17 cellular contexts compared by ENCODE assay signal in the genomic region with DNA sequence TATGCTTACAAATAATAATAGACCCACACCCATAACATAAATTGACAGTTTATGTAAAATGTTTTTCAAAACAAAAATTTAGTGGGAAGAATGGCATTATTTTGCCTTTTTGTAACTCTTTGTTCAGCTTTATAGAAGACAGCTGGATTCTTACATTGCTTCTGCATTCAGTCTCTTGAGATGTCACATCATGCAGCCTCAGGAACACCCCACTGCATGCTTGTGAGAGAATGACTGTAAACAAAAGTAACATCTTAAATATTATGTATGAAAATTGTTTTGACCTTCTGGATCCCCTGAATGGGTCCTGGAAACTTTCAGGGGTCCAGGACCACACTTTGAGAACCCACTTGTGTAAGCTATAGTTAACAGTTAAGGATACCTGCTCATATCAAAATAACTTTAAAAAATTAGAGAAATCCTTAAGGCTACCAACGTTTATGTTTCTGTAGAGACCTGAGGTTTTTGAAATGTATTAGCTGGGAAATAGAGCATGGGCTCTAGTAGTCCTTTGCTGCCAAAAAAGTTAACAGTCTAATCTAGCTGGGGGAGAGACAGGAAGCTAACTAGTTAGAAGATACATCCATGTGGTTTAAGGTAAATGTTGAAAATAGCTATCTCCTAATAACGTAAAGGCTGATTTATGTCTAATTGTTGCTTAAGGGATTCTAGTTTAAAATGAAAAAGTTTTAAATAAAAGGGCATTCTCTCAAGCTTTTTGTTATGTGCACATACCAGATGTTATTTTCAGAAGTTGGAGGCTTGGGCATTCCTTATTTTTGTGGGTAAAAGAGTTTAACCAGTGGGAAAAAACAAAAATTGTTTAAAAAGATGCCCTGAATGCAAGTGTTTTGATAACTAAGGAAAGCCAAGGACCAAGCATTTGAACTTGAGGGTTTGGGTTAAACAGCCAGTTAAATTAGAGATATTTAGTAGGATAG. TPM values are rescaled to one million over a fixed set of nuclear protein-coding genes. Genes with fewer than 3 reads are reported as not detected.
A peak's percentile ranks its signal among the peaks of the same experiment; 100 is the strongest.
DNase-seq lines count a peak whose midpoint lies in the region; ATAC-seq, FAIRE-seq and TF ChIP-seq lines count a peak whose summit lies in the region.
"Had no signal": no experiment of that assay in that cellular context is flagged by ENCODE, and none has a peak within 500 bp of the region (broad histone marks: within the 10 kb centered on the region; RNA-seq: fewer than 3 reads in every experiment).

No MANE protein-coding gene starts in this region.

- H3K27ac ChIP-seq in PC-9: 0 out of 2 replicates have a peak overlapping the region, but pooled peaks have one; percentile 69
- H3K27ac ChIP-seq in endothelial cell of umbilical vein (ENCODE audit: insufficient read depth, low read depth, low read length): no peak overlapping the region
- H3K27ac ChIP-seq in caudate nucleus (ENCODE audit: low read depth, low read length): no peak overlapping the region
- H3K27ac ChIP-seq: KMS-11 had no signal

- H3K4me2 ChIP-seq in PC-9: peak overlapping the region; percentile 84; the same call in 1 of the 2 replicates
- peak overlapping the region; percentile 92 for H3K4me2 ChIP-seq in endothelial cell of umbilical vein (ENCODE audit: insufficient read depth, low read length)

- intact Hi-C loops in PC-9 (cut with micrococcal nuclease; ENCODE audit: unreplicated experiment) (no loop called here), endothelial cell of umbilical vein (cut with micrococcal nuclease) (no loop called here), left ventricle myocardium superior (cut with micrococcal nuclease) (no loop called here)

- H2AFZ ChIP-seq in PC-9 (no peak overlapping the region), endothelial cell of umbilical vein (ENCODE audit: low read depth, low read length) (no peak overlapping the region)

- H3K9ac ChIP-seq in endothelial cell of umbilical vein (replicated peaks; ENCODE audit: extremely low read depth, insufficient read depth, low read length): no peak overlapping the region
- H3K9ac ChIP-seq: KMS-11 had no signal

- H3F3A ChIP-seq in PC-9 (ENCODE audit: insufficient read depth, low read depth): peaks cover 39% of the 10 kb centered on the region

- no peaks in the 10 kb centered on the region for H3K27me3 ChIP-seq in PC-9 (ENCODE audit: insufficient read depth, low read depth)
- no peaks in the 10 kb centered on the region for H3K27me3 ChIP-seq in endothelial cell of umbilical vein (ENCODE audit: control insufficient read depth in 2 of 2, insufficient read depth in 2 of 2, low read length in 2 of 2)
- H3K27me3 ChIP-seq: gastrocnemius medialis, Peyer's patch had no signal

- H3K9me1 ChIP-seq in endothelial cell of umbilical vein (replicated peaks; ENCODE audit: control insufficient read depth, extremely low read depth, insufficient read depth, low read length): peaks cover 4% of the 10 kb centered on the region

- FAIRE-seq in endothelial cell of umbilical vein (lab: Jason Lieb, UNC) (no peak), D721Med (lab: Jason Lieb, UNC) (no peak)

- H3K9me3 ChIP-seq in PC-9 (ENCODE audit: insufficient read depth, low read depth) (no peaks in the 10 kb centered on the region), endothelial cell of umbilical vein (replicated peaks; ENCODE audit: control insufficient read depth, insufficient read depth, low read length) (no peaks in the 10 kb centered on the region)
- H3K9me3 ChIP-seq: gastrocnemius medialis, Peyer's patch had no signal

- no peak for DNase-seq in activated T-cell treated with anti-CD3 and anti-CD28 coated beads, Interleukin-2, amount 50 U/mL, for 72 hours
- DNase-seq in activated T-cell treated with anti-CD3 and anti-CD28 coated beads, Interleukin-2, amount 50 U/mL, for 48 hours: no peak
- no peak for DNase-seq in PC-9
- DNase-seq in endothelial cell of umbilical vein (ENCODE audit: low read depth, low spot score): no peak
- DNase-seq in stimulated activated effector memory CD8-positive, alpha-beta T cell treated with anti-CD3 and anti-CD28 coated beads, Interleukin-12 subunit alpha, Interleukin-12 subunit beta, amount 100 ng/mL, for 72 hours (ENCODE audit: low spot score in 2 of 2): no peak
- no peak for DNase-seq in left ventricle myocardium superior
- DNase-seq in caudate nucleus (lab: John Stamatoyannopoulos, UW): no peak
- no peak for DNase-seq in D721Med (ENCODE audit: insufficient read length, low spot score)
- DNase-seq: activated CD4-positive, alpha-beta T cell treated with anti-CD3 and anti-CD28 coated beads, Interleukin-2, amount 10 ng/mL, durations not matched to agents 7 days and 5 days; activated gamma-delta T cell; gastrocnemius medialis; H7; NCI-H1417 treated with DMSO at 0.1 percent for 48 hours; NCI-H446 treated with DMSO at 0.1 percent for 48 hours; occipital lobe; Peyer's patch had no signal

- H4K20me1 ChIP-seq in PC-9 (ENCODE audit: insufficient read depth) (peaks cover 25% of the 10 kb centered on the region), endothelial cell of umbilical vein (replicated peaks; ENCODE audit: control insufficient read depth, extremely low read depth, insufficient read depth, low read length) (peaks cover 19% of the 10 kb centered on the region)

- BruUV-seq in PC-9 (replicated peaks; lab: Mats Ljungman, UMichigan) (no TSS peak), endothelial cell of umbilical vein (replicated peaks; lab: Mats Ljungman, UMichigan) (no TSS peak)

- no peaks in the 10 kb centered on the region for H3K9me2 ChIP-seq in PC-9 (ENCODE audit: insufficient read depth)

- peak overlapping the region; percentile 86 for H3K27ac Mint-ChIP-seq in activated T-cell treated with anti-CD3 and anti-CD28 coated beads, Interleukin-2, amount 50 U/mL, for 72 hours
- peak overlapping the region; percentile 17 for H3K27ac Mint-ChIP-seq in stimulated activated effector memory CD8-positive, alpha-beta T cell treated with anti-CD3 and anti-CD28 coated beads, Interleukin-12 subunit alpha, Interleukin-12 subunit beta, amount 100 ng/mL, for 72 hours

- CTCF ChIA-PET in PC-9 (lab: Charles Lee): interaction anchor here (0.6 kb wide), 2 partner anchors 382 to 1040 kb away, joined by 3 to 4 read pairs; no protein-coding TSS in a partner anchor
- CTCF ChIA-PET in endothelial cell of umbilical vein (lab: Charles Lee): interaction anchor here (0.8 to 6.4 kb wide), 9 partner anchors 11 to 106 kb away, joined by 3 to 36 read pairs (median 4); no protein-coding TSS in a partner anchor

- H3K4me3 ChIP-seq in PC-9: no peak overlapping the region
- no peak overlapping the region for H3K4me3 ChIP-seq in endothelial cell of umbilical vein (replicated peaks in 1 of 3; ENCODE audit: insufficient read depth in 1 of 3, low read depth in 1 of 3, low read length in 3 of 3)
- H3K4me3 ChIP-seq: gastrocnemius medialis, Peyer's patch had no signal

- dilution Hi-C loops in endothelial cell of umbilical vein (cut with MboI; ENCODE audit: extremely low pct_ligation_motif_present, low sequenced_read_pairs): no loop called here

- no peaks in the 10 kb centered on the region for H3K27me3 Mint-ChIP-seq in activated T-cell treated with anti-CD3 and anti-CD28 coated beads, Interleukin-2, amount 50 U/mL, for 72 hours (ENCODE audit: low read depth)
- H3K27me3 Mint-ChIP-seq: activated CD4-positive, alpha-beta T cell treated with anti-CD3 and anti-CD28 coated beads, Interleukin-2, amount 10 ng/mL, durations not matched to agents 7 days and 5 days had no signal

- H3K9me3 Mint-ChIP-seq in activated T-cell treated with anti-CD3 and anti-CD28 coated beads, Interleukin-2, amount 50 U/mL, for 72 hours: no peaks in the 10 kb centered on the region
- no peaks in the 10 kb centered on the region for H3K9me3 Mint-ChIP-seq in stimulated activated effector memory CD8-positive, alpha-beta T cell treated with anti-CD3 and anti-CD28 coated beads, Interleukin-12 subunit alpha, Interleukin-12 subunit beta, amount 100 ng/mL, for 72 hours
- H3K9me3 Mint-ChIP-seq: activated CD4-positive, alpha-beta T cell treated with anti-CD3 and anti-CD28 coated beads, Interleukin-2, amount 10 ng/mL, durations not matched to agents 7 days and 5 days had no signal

- TF ChIP-seq CTCF in PC-9 (conservative IDR thresholded peaks at IDR 0.05): no peak
- TF ChIP-seq CTCF in endothelial cell of umbilical vein (IDR thresholded peaks at IDR 0.05; ENCODE audit: extremely low read depth in 1 of 2, insufficient read depth in 1 of 2, low read depth in 1 of 2, low read length in 2 of 2): no peak
- TF ChIP-seq CTCF in D721Med (IDR thresholded peaks at IDR 0.05; ENCODE audit: insufficient read depth, missing control alignments): no peak

- no peaks in the 10 kb centered on the region for H3K36me3 ChIP-seq in PC-9 (ENCODE audit: low read depth)
- no peaks in the 10 kb centered on the region for H3K36me3 ChIP-seq in endothelial cell of umbilical vein (ENCODE audit: control insufficient read depth in 2 of 2, extremely low read depth in 1 of 2, insufficient read depth in 2 of 2, low read length in 2 of 2)
- H3K36me3 ChIP-seq: gastrocnemius medialis, Peyer's patch had no signal

- no peak for TF ChIP-seq POLR2A in endothelial cell of umbilical vein (IDR thresholded peaks at IDR 0.05; ENCODE audit: low read depth, low read length)

- H3K4me1 ChIP-seq in PC-9 (replicated peaks; ENCODE audit: insufficient read depth) (peaks cover 56% of the 10 kb centered on the region), endothelial cell of umbilical vein (ENCODE audit: control insufficient read depth, extremely low read depth, insufficient read depth, low read length) (peaks cover 55% of the 10 kb centered on the region)

- ATAC-seq in activated T-cell treated with anti-CD3 and anti-CD28 coated beads, Interleukin-2, amount 50 U/mL, for 72 hours (replicated peaks in 1 of 2): no peak
- ATAC-seq in stimulated activated effector memory CD8-positive, alpha-beta T cell treated with anti-CD3 and anti-CD28 coated beads, Interleukin-12 subunit alpha, Interleukin-12 subunit beta, amount 100 ng/mL, for 72 hours: no peak
- no peak for ATAC-seq in left ventricle myocardium superior
- ATAC-seq: gastrocnemius medialis had no signal

- peak overlapping the region; percentile 44 to 96 for H3K4me3 Mint-ChIP-seq in activated T-cell treated with anti-CD3 and anti-CD28 coated beads, Interleukin-2, amount 50 U/mL, for 72 hours
- H3K4me3 Mint-ChIP-seq in stimulated activated effector memory CD8-positive, alpha-beta T cell treated with anti-CD3 and anti-CD28 coated beads, Interleukin-12 subunit alpha, Interleukin-12 subunit beta, amount 100 ng/mL, for 72 hours: peak overlapping the region; percentile 87

- H3K79me2 ChIP-seq in PC-9 (ENCODE audit: low read depth) (peaks cover 86% of the 10 kb centered on the region), endothelial cell of umbilical vein (ENCODE audit: control insufficient read depth, insufficient read depth, low read length) (peaks cover 85% of the 10 kb centered on the region)

- H3K4me1 Mint-ChIP-seq in activated T-cell treated with anti-CD3 and anti-CD28 coated beads, Interleukin-2, amount 50 U/mL, for 72 hours (ENCODE audit: low read depth): peaks cover 76% of the 10 kb centered on the region
- H3K4me1 Mint-ChIP-seq in stimulated activated effector memory CD8-positive, alpha-beta T cell treated with anti-CD3 and anti-CD28 coated beads, Interleukin-12 subunit alpha, Interleukin-12 subunit beta, amount 100 ng/mL, for 72 hours: peaks cover 59% of the 10 kb centered on the region

- H3K36me3 Mint-ChIP-seq in activated T-cell treated with anti-CD3 and anti-CD28 coated beads, Interleukin-2, amount 50 U/mL, for 72 hours (ENCODE audit: insufficient read depth in 2 of 2): peaks cover 0 to 2% of the 10 kb centered on the region in 2 donors
- H3K36me3 Mint-ChIP-seq in stimulated activated effector memory CD8-positive, alpha-beta T cell treated with anti-CD3 and anti-CD28 coated beads, Interleukin-12 subunit alpha, Interleukin-12 subunit beta, amount 100 ng/mL, for 72 hours: peaks cover 17% of the 10 kb centered on the region

- POLR2A ChIA-PET in PC-9 (lab: Charles Lee; ENCODE audit: unreplicated experiment) (interaction anchor here (0.6 kb wide), 2 partner anchors 13 to 215 kb away, joined by 3 to 6 read pairs; no protein-coding TSS in a partner anchor), endothelial cell of umbilical vein (lab: Charles Lee) (no interaction called here)

RNA-seq across cellular contexts. Expression of gene USP3, which starts 3.8 kb away (rescaled TPM):
- 10 to 100 TPM; 66.5 to 78.0 TPM for total RNA-seq in activated T-cell treated with anti-CD3 and anti-CD28 coated beads, Interleukin-2, amount 50 U/mL, for 72 hours
- total RNA-seq in PC-9 (2021) (57.5 and 59.7 TPM in 2 replicates), endothelial cell of umbilical vein (52.4 and 57.2 TPM in 2 replicates), left ventricle myocardium superior (18.1 TPM)
- 15.9 and 18.8 TPM in 2 replicates for polyA plus RNA-seq in endothelial cell of umbilical vein
- polyA plus RNA-seq in endothelial cell of umbilical vein (2011; cell fraction: cytosol; rRNA removed): 19.9 and 26.5 TPM in 2 replicates
- 95.2 and 103 TPM in 2 replicates for polyA plus RNA-seq in endothelial cell of umbilical vein (2011; cell fraction: nucleus; rRNA removed)
- polyA plus RNA-seq in endothelial cell of umbilical vein (2012): 27.8 and 35.5 TPM in 2 replicates
- polyA minus RNA-seq in endothelial cell of umbilical vein: 40.0 and 46.1 TPM in 2 replicates
- polyA minus RNA-seq in endothelial cell of umbilical vein (2011; cell fraction: cytosol; rRNA and poly(A)+ RNA removed): 19.7 TPM
- polyA minus RNA-seq in endothelial cell of umbilical vein (2011; cell fraction: nucleus; rRNA and poly(A)+ RNA removed): 81.2 and 93.6 TPM in 2 replicates
